In genomic region chr18:58886864-58887612, GRCh38 we compare ENCODE assay signal across 9 cellular contexts. TPM values are rescaled to one million over a fixed set of nuclear protein-coding genes. Genes with fewer than 3 reads are reported as not detected.
DNase-seq lines count a peak whose midpoint lies in the region; ATAC-seq and TF ChIP-seq lines count a peak whose summit lies in the region.
"Had no signal": no experiment of that assay in that cellular context is flagged by ENCODE, and none has a peak within 500 bp of the region (broad histone marks: within the 10 kb centered on the region; RNA-seq: fewer than 3 reads in every experiment).

No MANE protein-coding gene starts in this region.

- peaks cover 6% of the 10 kb centered on the region for H3K36me3 Mint-ChIP-seq in stimulated activated effector memory CD8-positive, alpha-beta T cell treated with anti-CD3 and anti-CD28 coated beads, Interleukin-12 subunit alpha, Interleukin-12 subunit beta, amount 100 ng/mL, for 72 hours

- H3K4me2 ChIP-seq in PC-3 (ENCODE audit: low read length) = peak overlapping the region; percentile 74

- TF ChIP-seq CTCF in PC-3 (conservative IDR thresholded peaks at IDR 0.05; ENCODE audit: low read depth, low read length) = no peak

- peak overlapping the region; percentile 7 for H3K4me3 Mint-ChIP-seq in stimulated activated effector memory CD8-positive, alpha-beta T cell treated with anti-CD3 and anti-CD28 coated beads, Interleukin-12 subunit alpha, Interleukin-12 subunit beta, amount 100 ng/mL, for 72 hours

- POLR2A ChIA-PET in PC-3 (lab: Charles Lee; ENCODE audit: unreplicated experiment) = interaction anchor here (0.7 kb wide), 1 partner anchor 104 kb away, joined by 4 read pairs; no protein-coding TSS in a partner anchor

- BruUV-seq in PC-3 (replicated peaks; lab: Mats Ljungman, UMichigan) = no TSS peak

- H3K79me2 ChIP-seq in PC-3 (ENCODE audit: low read length) = peaks cover 90% of the 10 kb centered on the region

- no peaks in the 10 kb centered on the region for H3K9me2 ChIP-seq in PC-3 (replicated peaks; ENCODE audit: low read length)

- peak overlapping the region; percentile 18; the same call in 1 of the 2 replicates for H3K4me3 ChIP-seq in PC-3 (ENCODE audit: low read length)

- H2AFZ ChIP-seq in PC-3 (ENCODE audit: low read length) = peak overlapping the region; percentile 49; the same call in 1 of the 2 replicates

- H3F3A ChIP-seq in PC-3 (ENCODE audit: low read length, unreplicated experiment) = peaks cover 10% of the 10 kb centered on the region

- CTCF ChIA-PET in PC-3 (lab: Charles Lee) = no interaction called here

- DNase-seq in PC-3 (no peak), Right ventricle myocardium superior (no peak), DMS114 treated with DMSO at 0.1 percent for 48 hours (lab: John Stamatoyannopoulos, UW; ENCODE audit: unreplicated experiment) (no peak), superior temporal gyrus (ENCODE audit: extremely low spot score) (no peak), retina (no peak)
- no peak for DNase-seq in stimulated activated effector memory CD8-positive, alpha-beta T cell treated with anti-CD3 and anti-CD28 coated beads, Interleukin-12 subunit alpha, Interleukin-12 subunit beta, amount 100 ng/mL, for 72 hours (ENCODE audit: low spot score in 2 of 2)
- DNase-seq in activated CD4-positive, alpha-beta T cell treated with anti-CD3 and anti-CD28 coated beads, Interleukin-2, amount 50 U/mL, for 48 hours = no peak
- DNase-seq: cerebellar nuclear complex had no signal

- H3K27me3 ChIP-seq in PC-3 (ENCODE audit: low read length) = no peaks in the 10 kb centered on the region

- H3K9ac ChIP-seq in PC-3 (ENCODE audit: low read length) = peak overlapping the region; percentile 26

- H3K9me3 Mint-ChIP-seq in stimulated activated effector memory CD8-positive, alpha-beta T cell treated with anti-CD3 and anti-CD28 coated beads, Interleukin-12 subunit alpha, Interleukin-12 subunit beta, amount 100 ng/mL, for 72 hours = no peaks in the 10 kb centered on the region

- H3K27ac Mint-ChIP-seq in stimulated activated effector memory CD8-positive, alpha-beta T cell treated with anti-CD3 and anti-CD28 coated beads, Interleukin-12 subunit alpha, Interleukin-12 subunit beta, amount 100 ng/mL, for 72 hours = peak overlapping the region; percentile 21

- intact Hi-C loops in PC-3 (cut with micrococcal nuclease) = loop anchor here (5.0 to 10.0 kb wide), 2 partner anchors 58 to 180 kb away; no protein-coding TSS in a partner anchor
- intact Hi-C loops in Right ventricle myocardium superior (cut with DNase I) = no loop called here

- peak overlapping the region; percentile 72 for H3K27ac ChIP-seq in PC-3 (ENCODE audit: low read length)

- ATAC-seq in GM21528 (IDR thresholded peaks at IDR 0.05; ENCODE audit: low FRiP score, unreplicated experiment) (peak; percentile 24), PC-3 (peak; percentile 28), Right ventricle myocardium superior (ENCODE audit: poor library complexity) (peak; percentile 54)
- no peak for ATAC-seq in stimulated activated effector memory CD8-positive, alpha-beta T cell treated with anti-CD3 and anti-CD28 coated beads, Interleukin-12 subunit alpha, Interleukin-12 subunit beta, amount 100 ng/mL, for 72 hours

- H3K4me1 Mint-ChIP-seq in stimulated activated effector memory CD8-positive, alpha-beta T cell treated with anti-CD3 and anti-CD28 coated beads, Interleukin-12 subunit alpha, Interleukin-12 subunit beta, amount 100 ng/mL, for 72 hours = peaks cover 14% of the 10 kb centered on the region

- peaks cover 27% of the 10 kb centered on the region for H3K4me1 ChIP-seq in PC-3 (ENCODE audit: insufficient read depth, low read length)

- peaks cover 31% of the 10 kb centered on the region; the same call in 1 of the 2 replicates for H3K36me3 ChIP-seq in PC-3 (ENCODE audit: low read depth, low read length)

- H4K20me1 ChIP-seq in PC-3 (ENCODE audit: low read length) = no peaks in the 10 kb centered on the region

- no peaks in the 10 kb centered on the region for H3K9me3 ChIP-seq in PC-3 (ENCODE audit: low read length)

RNA-seq across cellular contexts. Expression of gene ZNF532, which starts 22.4 kb away (rescaled TPM):
- total RNA-seq in PC-3 (2014; rRNA removed) = 47.3 and 62.6 TPM in 2 replicates
- total RNA-seq in Right ventricle myocardium superior = 53.3 TPM
